Comparison of ENCODE assay signal across 10 cellular contexts in the genomic region with DNA sequence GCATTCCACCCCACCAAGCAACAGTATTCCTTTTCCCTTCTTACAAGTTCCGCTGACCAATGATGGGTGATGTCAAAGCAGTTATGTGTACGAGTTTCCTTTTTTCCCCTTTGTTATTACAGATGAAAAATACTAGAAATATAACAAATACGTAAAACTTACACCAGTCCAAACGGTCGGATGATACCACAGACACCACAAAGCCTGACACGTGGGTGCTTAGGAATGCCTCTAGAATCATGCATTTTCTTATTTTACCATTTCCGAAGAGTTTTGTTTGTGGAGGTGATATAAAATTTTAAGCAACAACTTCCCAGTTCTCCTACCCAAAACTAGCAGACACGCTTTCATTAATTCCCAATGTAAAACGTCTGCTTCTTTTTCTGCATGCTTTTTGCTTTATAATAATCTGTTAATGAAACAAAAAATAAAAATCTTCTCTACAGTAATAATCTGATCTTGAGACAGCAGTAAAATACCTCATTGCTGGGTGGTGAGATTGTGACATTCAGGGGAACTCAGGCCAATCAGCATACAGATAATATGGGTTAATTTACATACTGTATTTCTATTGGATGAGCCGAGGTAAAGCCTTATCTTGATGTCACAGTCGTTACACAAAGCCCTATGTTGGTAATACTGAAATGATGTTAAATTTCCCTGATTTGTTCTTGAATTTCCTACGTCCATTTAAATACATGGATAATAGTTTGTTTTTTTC. TPM values are rescaled to one million over a fixed set of nuclear protein-coding genes. Genes with fewer than 3 reads are reported as not detected.
A peak's percentile ranks its signal among the peaks of the same experiment; 100 is the strongest.
DNase-seq lines count a peak whose midpoint lies in the region; ATAC-seq, FAIRE-seq and TF ChIP-seq lines count a peak whose summit lies in the region.
"Had no signal": no experiment of that assay in that cellular context is flagged by ENCODE, and none has a peak within 500 bp of the region (broad histone marks: within the 10 kb centered on the region; RNA-seq: fewer than 3 reads in every experiment).

No MANE protein-coding gene starts in this region.

- no peak overlapping the region for H3K27ac Mint-ChIP-seq in neural progenitor cell
- H3K27ac Mint-ChIP-seq: activated B cell treated with CpG ODN at 0.5 μM for 24 hours; CD4-positive, CD25-positive, alpha-beta regulatory T cell had no signal

- DNase-seq in activated CD4-positive, CD25-positive, alpha-beta regulatory T cell (lab: John Stamatoyannopoulos, UW), result no peak
- DNase-seq in OCI-M1 (lab: John Stamatoyannopoulos, UW) (peak; percentile 91), endothelial cell of umbilical vein (ENCODE audit: low read depth, low spot score) (peak; percentile 81), neural progenitor cell (ENCODE audit: low spot score) (peak; percentile 30), GM12891 (ENCODE audit: insufficient read length, low spot score) (no peak)
- DNase-seq in activated CD4-positive, alpha-beta T cell treated with anti-CD3 and anti-CD28 coated beads, Interleukin-2, amount 50 U/mL, for 4 hours, result no peak
- DNase-seq: activated B cell treated with CpG ODN at 0.5 μM for 24 hours had no signal

- H3K4me1 ChIP-seq in endothelial cell of umbilical vein (ENCODE audit: control insufficient read depth, extremely low read depth, insufficient read depth, low read length), result peaks cover 6% of the 10 kb centered on the region
- peaks cover 43% of the 10 kb centered on the region for H3K4me1 ChIP-seq in neural progenitor cell

- peak overlapping the region; percentile 37 for H3K27ac ChIP-seq in endothelial cell of umbilical vein (ENCODE audit: insufficient read depth, low read depth, low read length)
- no peak overlapping the region for H3K27ac ChIP-seq in neural progenitor cell

- H3K4me3 ChIP-seq in endothelial cell of umbilical vein (replicated peaks in 1 of 3; ENCODE audit: insufficient read depth in 1 of 3, low read depth in 1 of 3, low read length in 3 of 3) (peak overlapping the region in 2 of 3 experiments; percentile 1 to 58), neural progenitor cell (peak overlapping the region; percentile 58)

- H3K27me3 ChIP-seq in endothelial cell of umbilical vein (ENCODE audit: control insufficient read depth in 2 of 2, insufficient read depth in 2 of 2, low read length in 2 of 2) (peaks cover 15 to 43% of the 10 kb centered on the region in 2 experiments), neural progenitor cell (peaks cover 22% of the 10 kb centered on the region)

- CTCF ChIA-PET in endothelial cell of umbilical vein (lab: Charles Lee), result interaction anchor here (1.1 to 1.2 kb wide), 2 partner anchors 38 to 218 kb away, joined by 3 read pairs; no protein-coding TSS in a partner anchor

- H3K36me3 ChIP-seq in endothelial cell of umbilical vein (ENCODE audit: control insufficient read depth in 2 of 2, extremely low read depth in 1 of 2, insufficient read depth in 2 of 2, low read length in 2 of 2), result no peaks in the 10 kb centered on the region
- H3K36me3 ChIP-seq in neural progenitor cell, result no peaks in the 10 kb centered on the region

- dilution Hi-C loops in endothelial cell of umbilical vein (cut with MboI; ENCODE audit: extremely low pct_ligation_motif_present, low sequenced_read_pairs), result no loop called here

- no peaks in the 10 kb centered on the region for H4K20me1 ChIP-seq in endothelial cell of umbilical vein (replicated peaks; ENCODE audit: control insufficient read depth, extremely low read depth, insufficient read depth, low read length)
- H4K20me1 ChIP-seq in neural progenitor cell (ENCODE audit: low read depth), result no peaks in the 10 kb centered on the region

- intact Hi-C loops in endothelial cell of umbilical vein (cut with micrococcal nuclease), result loop anchor here (2.0 kb wide), 1 partner anchor 31 kb away; the partner anchor contains the start of gene SMIM30

- peaks cover 16% of the 10 kb centered on the region for H3F3A ChIP-seq in neural progenitor cell (ENCODE audit: low read depth)

- H3K36me3 Mint-ChIP-seq in neural progenitor cell, result no peaks in the 10 kb centered on the region
- H3K36me3 Mint-ChIP-seq: CD4-positive, CD25-positive, alpha-beta regulatory T cell had no signal

- no peak for TF ChIP-seq CTCF in endothelial cell of umbilical vein (IDR thresholded peaks at IDR 0.05; ENCODE audit: extremely low read depth in 1 of 2, insufficient read depth in 1 of 2, low read depth in 1 of 2, low read length in 2 of 2)
- TF ChIP-seq CTCF in neural progenitor cell (IDR thresholded peaks at IDR 0.05), result no peak

- H3K79me2 ChIP-seq in endothelial cell of umbilical vein (ENCODE audit: control insufficient read depth, insufficient read depth, low read length) (no peaks in the 10 kb centered on the region), neural progenitor cell (ENCODE audit: low read depth) (no peaks in the 10 kb centered on the region)

- H3K4me3 Mint-ChIP-seq in neural progenitor cell, result peak overlapping the region; percentile 68

- peaks cover 41% of the 10 kb centered on the region for H3K4me1 Mint-ChIP-seq in neural progenitor cell

- peak; percentile 33 to 49 for ATAC-seq in activated CD4-positive, CD25-positive, alpha-beta regulatory T cell treated with anti-CD3 and anti-CD28 coated beads, Interleukin-2, amount 50 U/mL, for 24 hours
- ATAC-seq in HG03108 (IDR thresholded peaks at IDR 0.05; ENCODE audit: unreplicated experiment), result no peak

- H3K9ac ChIP-seq in endothelial cell of umbilical vein (replicated peaks; ENCODE audit: extremely low read depth, insufficient read depth, low read length), result peak overlapping the region; percentile 19
- H3K9ac ChIP-seq in neural progenitor cell, result no peak overlapping the region

- BruUV-seq in endothelial cell of umbilical vein (replicated peaks; lab: Mats Ljungman, UMichigan), result TSS peak; percentile 82

- no peaks in the 10 kb centered on the region for H3K9me3 ChIP-seq in endothelial cell of umbilical vein (replicated peaks; ENCODE audit: control insufficient read depth, insufficient read depth, low read length)
- no peaks in the 10 kb centered on the region for H3K9me3 ChIP-seq in neural progenitor cell (ENCODE audit: low read depth)

- no peak for TF ChIP-seq POLR2A in endothelial cell of umbilical vein (IDR thresholded peaks at IDR 0.05; ENCODE audit: low read depth, low read length)
- no peak for TF ChIP-seq POLR2A in GM12891 (IDR thresholded peaks at IDR 0.05; ENCODE audit: low read depth, low read length)

- no peaks in the 10 kb centered on the region for H3K9me3 Mint-ChIP-seq in neural progenitor cell
- H3K9me3 Mint-ChIP-seq: activated B cell treated with CpG ODN at 0.5 μM for 24 hours had no signal

- H2AFZ ChIP-seq in endothelial cell of umbilical vein (ENCODE audit: low read depth, low read length) (no peak overlapping the region), neural progenitor cell (replicated peaks) (no peak overlapping the region)

- peak overlapping the region; percentile 83 for H3K4me2 ChIP-seq in endothelial cell of umbilical vein (ENCODE audit: insufficient read depth, low read length)
- H3K4me2 ChIP-seq in neural progenitor cell, result peak overlapping the region; percentile 98

- H3K9me1 ChIP-seq in endothelial cell of umbilical vein (replicated peaks; ENCODE audit: control insufficient read depth, extremely low read depth, insufficient read depth, low read length), result no peaks in the 10 kb centered on the region

- FAIRE-seq in endothelial cell of umbilical vein (lab: Jason Lieb, UNC), result no peak
- FAIRE-seq in GM12891 (lab: Jason Lieb, UNC), result no peak

- POLR2A ChIA-PET in endothelial cell of umbilical vein (lab: Charles Lee), result no interaction called here

- H3K27me3 Mint-ChIP-seq in neural progenitor cell (ENCODE audit: insufficient read depth, low read depth), result no peaks in the 10 kb centered on the region

TF ChIP-seq in endothelial cell of umbilical vein, 7 proteins besides CTCF, POLR2A, EP300 and RAD21 (continues in another document):
- TF ChIP-seq GATA2 (IDR thresholded peaks at IDR 0.05; ENCODE audit: insufficient read depth, insufficient read length, low read depth, low read length) (no peak), FOS (IDR thresholded peaks at IDR 0.05; ENCODE audit: borderline replicate concordance, insufficient read depth, low read length) (no peak), JUN (IDR thresholded peaks at IDR 0.05; ENCODE audit: borderline replicate concordance, insufficient read depth, insufficient read length, low read depth) (no peak), MYC (IDR thresholded peaks at IDR 0.05; ENCODE audit: low read depth, low read length) (no peak), POLR2AphosphoS5 (IDR thresholded peaks at IDR 0.05; ENCODE audit: insufficient read depth, low read depth, low read length) (no peak)

TF ChIP-seq in GM12891, 5 proteins besides CTCF, POLR2A, EP300 and RAD21:
- TF ChIP-seq TAF1 (IDR thresholded peaks at IDR 0.05; ENCODE audit: low read depth, low read length), result no peak
- TF ChIP-seq POLR2AphosphoS5 (IDR thresholded peaks at IDR 0.05; ENCODE audit: low read depth, low read length), result no peak
- TF ChIP-seq PAX5 (IDR thresholded peaks at IDR 0.05; ENCODE audit: insufficient read depth, low read length, severe bottlenecking), result no peak
- TF ChIP-seq SPI1 (IDR thresholded peaks at IDR 0.05; ENCODE audit: low read depth, low read length), result no peak

RNA-seq across cellular contexts. Expression of gene GPR85, which starts 0.8 kb away (rescaled TPM):
- total RNA-seq in endothelial cell of umbilical vein, result 0.48 and 0.64 TPM in 2 replicates
- 0.41 and 0.54 TPM in 2 replicates for polyA plus RNA-seq in endothelial cell of umbilical vein
- polyA plus RNA-seq in endothelial cell of umbilical vein (2011; cell fraction: cytosol; rRNA removed), result 0.26 and 0.31 TPM in 2 replicates
- 0.42 and 0.50 TPM in 2 replicates for polyA plus RNA-seq in endothelial cell of umbilical vein (2011; cell fraction: nucleus; rRNA removed)
- polyA plus RNA-seq in endothelial cell of umbilical vein (2012), result 0.07 and 0.29 TPM in 2 replicates
- polyA minus RNA-seq in endothelial cell of umbilical vein, result 0.29 and 2.1 TPM in 2 replicates
- not detected for polyA minus RNA-seq in endothelial cell of umbilical vein (2011; cell fraction: cytosol; rRNA and poly(A)+ RNA removed)
- polyA minus RNA-seq in endothelial cell of umbilical vein (2011; cell fraction: nucleus; rRNA and poly(A)+ RNA removed), result 0.10 and 0.72 TPM in 2 replicates
- total RNA-seq in neural progenitor cell (ENCODE audit: low replicate concordance), result 1.2 and 3.0 TPM in 2 replicates
- 0.06 TPM for polyA plus RNA-seq in GM12891 (2012; ENCODE audit: low read depth, missing spikeins)
- total RNA-seq: activated B cell treated with CpG ODN at 0.5 μM for 24 hours; CD4-positive, CD25-positive, alpha-beta regulatory T cell had no signal
- polyA plus RNA-seq: CD4-positive, CD25-positive, alpha-beta regulatory T cell had no signal

RNA-seq across cellular contexts. Expression of gene SMIM30, which starts 30.9 kb away (rescaled TPM):
- total RNA-seq in endothelial cell of umbilical vein (39.1 and 41.7 TPM in 2 replicates), neural progenitor cell (ENCODE audit: low replicate concordance) (68.1 and 112 TPM in 2 replicates)
- 23.3 and 26.3 TPM in 2 replicates for polyA plus RNA-seq in endothelial cell of umbilical vein
- 33.9 and 35.7 TPM in 2 replicates for polyA plus RNA-seq in endothelial cell of umbilical vein (2011; cell fraction: cytosol; rRNA removed)
- polyA plus RNA-seq in endothelial cell of umbilical vein (2011; cell fraction: nucleus; rRNA removed), result 12.1 and 13.1 TPM in 2 replicates
- polyA plus RNA-seq in endothelial cell of umbilical vein (2012), result 28.1 and 36.6 TPM in 2 replicates
- 25.4 and 31.4 TPM in 2 replicates for polyA minus RNA-seq in endothelial cell of umbilical vein
- 8.0 TPM for polyA minus RNA-seq in endothelial cell of umbilical vein (2011; cell fraction: cytosol; rRNA and poly(A)+ RNA removed)
- 3.2 and 4.8 TPM in 2 replicates for polyA minus RNA-seq in endothelial cell of umbilical vein (2011; cell fraction: nucleus; rRNA and poly(A)+ RNA removed)
- 43.7 TPM for polyA plus RNA-seq in GM12891 (2012; ENCODE audit: low read depth, missing spikeins)

Comparison
In these comparisons a context has a peak if more than half of its experiments do, and no peak if none do; other contexts are left out.
1. DNase-seq: peak in OCI-M1 (single experiment), endothelial cell of umbilical vein (single experiment) and neural progenitor cell (single experiment); none in activated CD4-positive, CD25-positive, alpha-beta regulatory T cell (0 of 4), GM12891 (single experiment) and activated CD4-positive, alpha-beta T cell treated with anti-CD3 and anti-CD28 coated beads, Interleukin-2, amount 50 U/mL, for 4 hours (0 of 2).